18 cellular contexts compared by ENCODE assay signal in the genomic region with DNA sequence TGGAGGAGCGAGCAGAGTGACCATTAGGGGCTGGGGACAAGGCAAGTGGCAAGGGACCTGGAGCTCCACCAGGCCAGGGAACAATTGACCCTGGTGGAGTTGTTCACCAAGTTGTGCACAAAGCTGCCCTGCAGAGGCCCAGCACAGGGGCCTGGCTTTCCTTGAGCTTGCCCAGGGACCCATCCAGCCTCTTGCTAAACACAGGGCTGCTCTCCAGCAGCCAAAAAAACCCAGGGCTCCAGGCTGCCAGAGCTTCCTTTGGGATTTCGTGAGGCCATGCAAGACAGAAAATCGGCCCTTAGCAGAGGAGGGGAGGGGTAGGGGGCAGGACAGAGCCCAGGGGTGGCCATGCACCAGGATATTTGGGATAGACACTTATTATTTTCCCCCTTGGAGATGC. TPM values are rescaled to one million over a fixed set of nuclear protein-coding genes. Genes with fewer than 3 reads are reported as not detected.
A peak's percentile ranks its signal among the peaks of the same experiment; 100 is the strongest.
DNase-seq lines count a peak whose midpoint lies in the region; ATAC-seq and TF ChIP-seq lines count a peak whose summit lies in the region.
"Had no signal": no experiment of that assay in that cellular context is flagged by ENCODE, and none has a peak within 500 bp of the region (broad histone marks: within the 10 kb centered on the region; RNA-seq: fewer than 3 reads in every experiment).

No MANE protein-coding gene starts in this region.

- H3K9ac ChIP-seq in mucosa of rectum (ENCODE audit: low read depth in 1 of 2, low read length in 2 of 2) = no peak overlapping the region

- peaks cover 26% of the 10 kb centered on the region for H3K4me1 Mint-ChIP-seq in activated T-cell treated with anti-CD3 and anti-CD28 coated beads, Interleukin-2, amount 50 U/mL, for 72 hours (ENCODE audit: low read depth)
- H3K4me1 Mint-ChIP-seq in activated T-cell treated with anti-CD3 and anti-CD28 coated beads, Interleukin-2, amount 50 U/mL, for 4 hours (ENCODE audit: low read depth) = peaks cover 29% of the 10 kb centered on the region

- TF ChIP-seq EP300 in transverse colon (IDR thresholded peaks at IDR 0.05; ENCODE audit: low read depth) = no peak

- H3K27ac ChIP-seq in ascending aorta (peak overlapping the region; percentile 80 to 82), mucosa of rectum (ENCODE audit: low read depth in 2 of 2, low read length in 2 of 2) (peak overlapping the region; percentile 41 to 56), transverse colon (peak overlapping the region; percentile 46 to 80 (median 60)), body of pancreas (no peak overlapping the region)

- H3K9me3 Mint-ChIP-seq in activated T-cell treated with anti-CD3 and anti-CD28 coated beads, Interleukin-2, amount 50 U/mL, for 72 hours = no peaks in the 10 kb centered on the region
- H3K9me3 Mint-ChIP-seq in activated T-cell treated with anti-CD3 and anti-CD28 coated beads, Interleukin-2, amount 50 U/mL, for 4 hours = no peaks in the 10 kb centered on the region
- H3K9me3 Mint-ChIP-seq: CD4-positive, alpha-beta T cell had no signal

- DNase-seq in activated T-cell treated with anti-CD3 and anti-CD28 coated beads, Interleukin-2, amount 50 U/mL, for 72 hours = no peak
- DNase-seq in activated T-cell treated with anti-CD3 and anti-CD28 coated beads, Interleukin-2, amount 50 U/mL, for 4 hours = no peak
- DNase-seq in ascending aorta (ENCODE audit: low spot score in 2 of 2) (no peak), transverse colon (no peak), NCI-H1105 treated with DMSO at 0.1 percent for 48 hours (lab: John Stamatoyannopoulos, UW) (no peak), SIG-M5 treated with dmso at 0.1 percent for 504 hours (lab: John Stamatoyannopoulos, UW; ENCODE audit: unreplicated experiment) (no peak), body of pancreas (no peak)
- DNase-seq: activated CD8-positive, alpha-beta memory T cell treated with anti-CD3 and anti-CD28 coated beads for 24 hours; CD4-positive, alpha-beta T cell; cortex of kidney; DND-41; NCI-H345; NK-92 treated with Interleukin-12 subunit alpha and Interleukin-12 subunit beta, amount 100 ng/mL, for 24 hours; retina; stimulated activated CD4-positive, alpha-beta T cell treated with anti-CD3 and anti-CD28 coated beads, Interleukin-15, amount 100 ng/mL, for 24 hours; stimulated activated naive CD4-positive, alpha-beta T cell had no signal

- H3K27me3 ChIP-seq in ascending aorta (no peaks in the 10 kb centered on the region), mucosa of rectum (ENCODE audit: control insufficient read depth in 2 of 2, insufficient read depth in 2 of 2, low read length in 2 of 2) (no peaks in the 10 kb centered on the region), transverse colon (no peaks in the 10 kb centered on the region), body of pancreas (no peaks in the 10 kb centered on the region)
- H3K27me3 ChIP-seq: upper lobe of left lung had no signal

- no peak overlapping the region for H3K4me3 Mint-ChIP-seq in activated T-cell treated with anti-CD3 and anti-CD28 coated beads, Interleukin-2, amount 50 U/mL, for 72 hours
- H3K4me3 Mint-ChIP-seq in activated T-cell treated with anti-CD3 and anti-CD28 coated beads, Interleukin-2, amount 50 U/mL, for 4 hours = no peak overlapping the region
- H3K4me3 Mint-ChIP-seq: CD4-positive, alpha-beta T cell had no signal

- H3K36me3 Mint-ChIP-seq in activated T-cell treated with anti-CD3 and anti-CD28 coated beads, Interleukin-2, amount 50 U/mL, for 72 hours (ENCODE audit: insufficient read depth in 2 of 2) = peaks cover 0 to 3% of the 10 kb centered on the region in 2 donors
- no peaks in the 10 kb centered on the region for H3K36me3 Mint-ChIP-seq in activated T-cell treated with anti-CD3 and anti-CD28 coated beads, Interleukin-2, amount 50 U/mL, for 4 hours (ENCODE audit: insufficient read depth)

- TF ChIP-seq CTCF in ascending aorta (IDR thresholded peaks at IDR 0.05) = no peak
- no peak for TF ChIP-seq CTCF in transverse colon (IDR thresholded peaks at IDR 0.05)
- no peak for TF ChIP-seq CTCF in body of pancreas (IDR thresholded peaks at IDR 0.05)

- H3K27ac Mint-ChIP-seq in activated T-cell treated with anti-CD3 and anti-CD28 coated beads, Interleukin-2, amount 50 U/mL, for 72 hours = peak overlapping the region; percentile 74

- H3K4me1 ChIP-seq in ascending aorta = peaks cover 29 to 39% of the 10 kb centered on the region in 2 donors
- peaks cover 0 to 30% of the 10 kb centered on the region in 2 donors for H3K4me1 ChIP-seq in mucosa of rectum (ENCODE audit: control insufficient read depth in 2 of 2, insufficient read depth in 2 of 2, low read length in 2 of 2)
- H3K4me1 ChIP-seq in transverse colon = peaks cover 5 to 25% (median 22%) of the 10 kb centered on the region in 4 donors
- no peaks in the 10 kb centered on the region for H3K4me1 ChIP-seq in body of pancreas

- H3K4me3 ChIP-seq in ascending aorta = no peak overlapping the region
- H3K4me3 ChIP-seq in mucosa of rectum (ENCODE audit: low read length in 2 of 2) = no peak overlapping the region
- H3K4me3 ChIP-seq in transverse colon = no peak overlapping the region
- no peak overlapping the region for H3K4me3 ChIP-seq in body of pancreas
- H3K4me3 ChIP-seq: upper lobe of left lung had no signal

- H3K9me3 ChIP-seq in ascending aorta (no peaks in the 10 kb centered on the region), mucosa of rectum (ENCODE audit: control insufficient read depth in 2 of 2, low read length in 2 of 2) (no peaks in the 10 kb centered on the region), transverse colon (no peaks in the 10 kb centered on the region), body of pancreas (no peaks in the 10 kb centered on the region)
- H3K9me3 ChIP-seq: upper lobe of left lung had no signal

- intact Hi-C loops in ascending aorta (cut with DNase I) (no loop called here), transverse colon (cut with DNase I; ENCODE audit: low total_unique reads) (no loop called here), body of pancreas (cut with DNase I) (no loop called here)

- TF ChIP-seq POLR2A in transverse colon (IDR thresholded peaks at IDR 0.05) = no peak
- no peak for TF ChIP-seq POLR2A in body of pancreas (IDR thresholded peaks at IDR 0.05)

- H3K36me3 ChIP-seq in ascending aorta = no peaks in the 10 kb centered on the region
- H3K36me3 ChIP-seq in mucosa of rectum (ENCODE audit: control insufficient read depth in 2 of 2, insufficient read depth in 2 of 2, low read length in 2 of 2) = no peaks in the 10 kb centered on the region
- H3K36me3 ChIP-seq in transverse colon = no peaks in the 10 kb centered on the region
- no peaks in the 10 kb centered on the region for H3K36me3 ChIP-seq in body of pancreas (replicated peaks in 1 of 2; ENCODE audit: insufficient read depth in 1 of 2, low read depth in 2 of 2)
- H3K36me3 ChIP-seq: upper lobe of left lung had no signal

- H3K27me3 Mint-ChIP-seq in activated T-cell treated with anti-CD3 and anti-CD28 coated beads, Interleukin-2, amount 50 U/mL, for 72 hours (ENCODE audit: low read depth) = no peaks in the 10 kb centered on the region
- no peaks in the 10 kb centered on the region for H3K27me3 Mint-ChIP-seq in activated T-cell treated with anti-CD3 and anti-CD28 coated beads, Interleukin-2, amount 50 U/mL, for 4 hours (ENCODE audit: low read depth)
- H3K27me3 Mint-ChIP-seq: CD4-positive, alpha-beta T cell had no signal

- 76% methylated on average over 3 of the region's 3 CpGs; no CpG with 5 or more reads in 1 of the 2 donors for WGBS in transverse colon (ENCODE audit: low coverage in 1 of 2), 2 donors
- 78 to 96% methylated on average over 3 of the region's 3 CpGs for WGBS in body of pancreas, 2 donors

- no peak for ATAC-seq in activated T-cell treated with anti-CD3 and anti-CD28 coated beads, Interleukin-2, amount 50 U/mL, for 72 hours (replicated peaks in 1 of 2)
- no peak for ATAC-seq in activated T-cell treated with anti-CD3 and anti-CD28 coated beads, Interleukin-2, amount 50 U/mL, for 4 hours
- ATAC-seq in body of pancreas = no peak

- in situ Hi-C loops in transverse colon (cut with MboI; ENCODE audit: low pct_ligation_motif_present in 1 of 4, low pct_unique_long_range_greater_than_20kb in 1 of 4, low sequenced_read_pairs in 3 of 4) = loop anchor here in 1 of 4 donors (25.0 kb wide), 1 partner anchor 467 kb away; no protein-coding TSS in a partner anchor

RNA-seq across cellular contexts. Expression of gene LRP8, which starts 32.6 kb away (rescaled TPM):
- 10 to 100 TPM; 31.4 to 36.5 TPM for total RNA-seq in activated T-cell treated with anti-CD3 and anti-CD28 coated beads, Interleukin-2, amount 50 U/mL, for 72 hours
- total RNA-seq in activated T-cell treated with anti-CD3 and anti-CD28 coated beads, Interleukin-2, amount 50 U/mL, for 4 hours = 10 to 100 TPM; 53.1 to 58.0 (median 54.6) TPM
- 10.0 TPM for total RNA-seq in ascending aorta
- 10 to 100 TPM in 1 of 4 donors, 1 to 10 TPM in 1, under 1 TPM in 2; 0.37 to 10.7 (median 1.4) TPM for total RNA-seq in transverse colon
- total RNA-seq in body of pancreas = 1 to 10 TPM; 1.3 to 4.2 TPM

RNA-seq across cellular contexts. Expression of gene MAGOH, which starts 57.0 kb away (rescaled TPM):
- total RNA-seq in activated T-cell treated with anti-CD3 and anti-CD28 coated beads, Interleukin-2, amount 50 U/mL, for 72 hours = 10 to 100 TPM; 65.2 TPM
- 100 to 1,000 TPM; 147 to 157 (median 157) TPM for total RNA-seq in activated T-cell treated with anti-CD3 and anti-CD28 coated beads, Interleukin-2, amount 50 U/mL, for 4 hours
- total RNA-seq in ascending aorta (10.9 TPM), transverse colon (10 to 100 TPM in 3 of 4 donors, 1 to 10 TPM in 1; 5.0 to 48.6 (median 23.5) TPM), body of pancreas (10 to 100 TPM in 1 of 2 donors, 1 to 10 TPM in 1; 9.6 to 15.2 TPM)

Comparison
In these comparisons a context has a peak if more than half of its experiments do, and no peak if none do; other contexts are left out.
1. H3K27ac ChIP-seq: peak in ascending aorta (2 of 2), mucosa of rectum (2 of 2) and transverse colon (4 of 4); none in body of pancreas (0 of 4).